ENCODE assay signal across 8 cellular contexts in the genomic region with DNA sequence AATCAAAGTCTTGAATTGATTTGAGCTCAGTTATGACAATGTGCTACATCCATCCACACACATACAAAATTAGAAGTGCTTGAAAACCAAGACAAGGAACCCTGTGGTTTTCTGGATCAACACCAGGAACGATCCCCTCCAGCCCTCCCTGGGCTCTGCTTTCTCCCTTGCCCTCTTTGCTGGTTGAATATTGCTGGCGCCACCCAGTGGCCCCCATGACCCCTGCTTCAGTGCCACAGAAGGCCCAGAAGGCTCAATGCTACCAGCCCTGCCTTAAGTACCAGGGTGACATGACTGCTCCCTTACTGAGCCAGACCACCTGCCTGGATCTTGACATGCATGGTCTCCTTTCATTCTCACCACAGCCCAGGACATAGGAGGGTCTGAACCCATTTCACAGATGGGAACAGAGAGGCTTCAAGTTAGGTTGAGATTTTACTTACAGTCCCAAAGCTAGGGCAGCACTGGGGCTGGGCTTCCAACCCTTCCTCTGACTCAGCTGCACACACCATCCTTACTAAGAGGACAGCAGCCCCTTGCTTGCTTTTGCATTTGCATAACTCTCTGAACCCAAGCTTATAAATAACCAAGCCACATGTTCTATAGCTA. TPM values are rescaled to one million over a fixed set of nuclear protein-coding genes. Genes with fewer than 3 reads are reported as not detected.
DNase-seq lines count a peak whose midpoint lies in the region; ATAC-seq and TF ChIP-seq lines count a peak whose summit lies in the region.

No MANE protein-coding gene starts in this region.

- no peak overlapping the region for H2AFZ ChIP-seq in SU-DHL-6 (ENCODE audit: low read depth, low read length, severe bottlenecking)

- in situ Hi-C loops in GM13976 (cut with MboI; ENCODE audit: low sequenced_read_pairs, unreplicated experiment): loop anchor here (5.0 kb wide), 1 partner anchor 121 kb away; no protein-coding TSS in a partner anchor

- ATAC-seq in HG02571 (IDR thresholded peaks at IDR 0.05; ENCODE audit: unreplicated experiment): peak; percentile 85

- H3K4me3 ChIP-seq in SU-DHL-6 (ENCODE audit: insufficient read depth, low read length, poor library complexity, severe bottlenecking): no peak overlapping the region
- H3K4me3 ChIP-seq in dorsolateral prefrontal cortex: peak overlapping the region in 8 of 59 donors; percentile 11 to 39 (median 23)

- H3K27me3 ChIP-seq in SU-DHL-6 (ENCODE audit: low read length) (no peaks in the 10 kb centered on the region), dorsolateral prefrontal cortex (no peaks in the 10 kb centered on the region)

- H3K36me3 ChIP-seq in SU-DHL-6 (ENCODE audit: low read length): no peaks in the 10 kb centered on the region

- H3K4me2 ChIP-seq in SU-DHL-6 (ENCODE audit: low read depth, low read length, poor library complexity, severe bottlenecking): no peak overlapping the region

- TF ChIP-seq CTCF in AG09319 (IDR thresholded peaks at IDR 0.05; ENCODE audit: low read depth, low read length): peak; percentile 64
- peak; percentile 87 for TF ChIP-seq CTCF in GM13976 (IDR thresholded peaks at IDR 0.05; ENCODE audit: borderline replicate concordance, control extremely low read depth, extremely low read depth, insufficient read depth, missing control alignments)
- TF ChIP-seq CTCF in SU-DHL-6 (IDR thresholded peaks at IDR 0.05; ENCODE audit: insufficient read depth, low read length, poor library complexity, severe bottlenecking): peak; percentile 48
- TF ChIP-seq CTCF in dorsolateral prefrontal cortex (IDR thresholded peaks at IDR 0.05 in 54 of 56, conservative IDR thresholded peaks at IDR 0.05 in 2 of 56; ENCODE audit: low read depth in 1 of 56, partially characterized antibody in 56 of 56): peak in 55 of 56 donors; percentile 28 to 90 (median 72)

- H3K27ac ChIP-seq in SU-DHL-6 (ENCODE audit: low read depth, low read length) (no peak overlapping the region), dorsolateral prefrontal cortex (peak overlapping the region in 10 of 59 donors; percentile 1 to 63 (median 34))

- intact Hi-C loops in dorsolateral prefrontal cortex (cut with DNase I): loop anchor here (2.0 to 10.0 kb wide), 8 partner anchors 116 to 1159 kb away; no protein-coding TSS in a partner anchor

- H3K9ac ChIP-seq in SU-DHL-6 (ENCODE audit: low read length): no peak overlapping the region

- H3F3A ChIP-seq in SU-DHL-6 (ENCODE audit: insufficient read depth): no peaks in the 10 kb centered on the region

- DNase-seq in AG09319 (ENCODE audit: extremely low read depth, low read depth): no peak
- DNase-seq in GM13976 (ENCODE audit: low spot score): peak; percentile 55
- DNase-seq in M059J (ENCODE audit: low read depth): peak; percentile 71
- peak; percentile 28 to 81 (median 68) for DNase-seq in dorsolateral prefrontal cortex
- DNase-seq in midbrain (lab: John Stamatoyannopoulos, UW): peak; percentile 71
- no peak for DNase-seq in GF-D8 (lab: John Stamatoyannopoulos, UW)

- no peaks in the 10 kb centered on the region for H3K79me2 ChIP-seq in SU-DHL-6 (ENCODE audit: insufficient read depth, low read length)

- H3K9me3 ChIP-seq in SU-DHL-6 (ENCODE audit: insufficient read depth, low read length): no peaks in the 10 kb centered on the region

- no peaks in the 10 kb centered on the region for H4K20me1 ChIP-seq in SU-DHL-6 (ENCODE audit: low read depth, low read length)

- H3K9me2 ChIP-seq in SU-DHL-6 (replicated peaks; ENCODE audit: insufficient read depth, low read length): no peaks in the 10 kb centered on the region

RNA-seq across cellular contexts. Expression of gene IL12A, which starts 15.0 kb away (rescaled TPM):
- total RNA-seq in M059J (2014; rRNA removed; shearing (Covaris generic)): 0.25 and 7.6 TPM in 2 replicates
- total RNA-seq in dorsolateral prefrontal cortex: 1 to 10 TPM in 87 of 120 experiments, under 1 TPM in 28, not detected in 5; 0.38 to 6.5 (median 1.4) TPM

Comparison
In these comparisons a context has a peak if more than half of its experiments do, and no peak if none do; other contexts are left out.
1. DNase-seq: peak in GM13976 (single experiment), M059J (single experiment), dorsolateral prefrontal cortex (10 of 10) and midbrain (single experiment); none in AG09319 (single experiment) and GF-D8 (single experiment).
2. Peak in every context shown above with its lines, with median percentiles within 50 percentile points of each other: CTCF ChIP-seq.